Comparison of ENCODE assay signal across 21 cellular contexts in the genomic region with DNA sequence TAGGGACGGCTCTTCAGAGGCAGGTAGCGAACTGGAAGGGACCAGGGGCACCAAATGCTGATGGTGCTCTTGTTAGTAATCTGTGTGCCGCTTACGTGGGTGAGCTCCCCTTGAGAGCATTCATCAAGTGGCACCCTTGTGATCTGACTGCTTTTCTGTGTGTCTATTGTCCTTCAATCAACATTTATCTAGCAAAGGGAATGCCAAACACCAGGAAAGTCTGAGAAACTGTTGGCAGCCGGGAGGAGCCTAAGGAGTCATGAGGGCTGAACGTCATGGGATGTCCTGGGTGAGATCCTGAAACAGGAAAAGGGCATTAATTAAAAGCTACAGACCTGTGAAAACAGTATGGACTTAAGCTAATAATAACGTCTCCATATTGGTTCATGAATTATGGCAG.
DNase-seq lines count a peak whose midpoint lies in the region; ATAC-seq, FAIRE-seq and TF ChIP-seq lines count a peak whose summit lies in the region.
"Had no signal": no experiment of that assay in that cellular context is flagged by ENCODE, and none has a peak within 500 bp of the region (broad histone marks: within the 10 kb centered on the region; RNA-seq: fewer than 3 reads in every experiment).

No MANE protein-coding gene starts in this region.

- no peak for ATAC-seq in A549
- ATAC-seq in GM19395 (IDR thresholded peaks at IDR 0.05; ENCODE audit: unreplicated experiment), result no peak
- no peak for ATAC-seq in HG02852 (IDR thresholded peaks at IDR 0.05; ENCODE audit: unreplicated experiment)
- ATAC-seq: CD8-positive, alpha-beta T cell; GM12878; GM23338 had no signal

- no peak overlapping the region for H4K5ac ChIP-seq in H9 (ENCODE audit: insufficient read length, low read depth, low read length)

- TF ChIP-seq EP300 in A549 (IDR thresholded peaks at IDR 0.05), result no peak

- no peaks in the 10 kb centered on the region for H3K27me3 ChIP-seq in H9 (ENCODE audit: insufficient read depth, low read length)
- no peaks in the 10 kb centered on the region for H3K27me3 ChIP-seq in endodermal cell (ENCODE audit: control insufficient read depth, insufficient read depth, low read length, poor library complexity, severe bottlenecking)
- H3K27me3 ChIP-seq in neural progenitor cell, result no peaks in the 10 kb centered on the region
- H3K27me3 ChIP-seq: BLaER1 had no signal

- H4K20me1 ChIP-seq in H9 (ENCODE audit: control insufficient read depth, insufficient read depth, insufficient read length), result no peaks in the 10 kb centered on the region
- peaks cover 3% of the 10 kb centered on the region for H4K20me1 ChIP-seq in neural progenitor cell (ENCODE audit: low read depth)
- H4K20me1 ChIP-seq: BLaER1 had no signal

- no peaks in the 10 kb centered on the region for H3K36me3 ChIP-seq in endodermal cell (ENCODE audit: control insufficient read depth, insufficient read depth, low read length)
- no peaks in the 10 kb centered on the region for H3K36me3 ChIP-seq in neural progenitor cell
- H3K36me3 ChIP-seq: BLaER1 had no signal

- H3K9ac ChIP-seq in H9 (ENCODE audit: extremely low read depth, insufficient read length, low read length) (no peak overlapping the region), endodermal cell (ENCODE audit: extremely low read depth, low read length, poor library complexity, severe bottlenecking) (no peak overlapping the region), neural progenitor cell (no peak overlapping the region)
- H3K9ac ChIP-seq: BLaER1 had no signal

- H3K79me2 ChIP-seq in H9 (ENCODE audit: insufficient read depth, low read length) (no peaks in the 10 kb centered on the region), neural progenitor cell (ENCODE audit: low read depth) (no peaks in the 10 kb centered on the region)

- H3F3A ChIP-seq in neural progenitor cell (ENCODE audit: low read depth), result peaks cover 15% of the 10 kb centered on the region

- no peak overlapping the region for H2BK120ac ChIP-seq in H9 (ENCODE audit: low read depth, low read length, poor library complexity, severe bottlenecking)

- H3K18ac ChIP-seq in H9 (ENCODE audit: insufficient read length, low read depth, low read length), result no peak overlapping the region

- no peak overlapping the region for H4K91ac ChIP-seq in H9 (ENCODE audit: insufficient read length, low read depth, low read length)

- no peaks in the 10 kb centered on the region for H3K79me1 ChIP-seq in H9 (ENCODE audit: insufficient read depth, low read depth, low read length, poor library complexity, severe bottlenecking)

- H3K4me3 Mint-ChIP-seq in H9 (no peak overlapping the region), endodermal cell (no peak overlapping the region), neural progenitor cell (no peak overlapping the region)
- H3K4me3 Mint-ChIP-seq: B cell; CD4-positive, CD25-positive, alpha-beta regulatory T cell; CD8-positive, alpha-beta T cell; GM23338 had no signal

- H3K4ac ChIP-seq in H9 (ENCODE audit: low read depth, low read length), result no peak overlapping the region

- H2AK5ac ChIP-seq in H9 (ENCODE audit: insufficient read length, low read length), result no peak overlapping the region

- DNase-seq in A549 (ENCODE audit: low read depth in 1 of 2, low spot score in 1 of 2) (no peak), H9 (no peak), endodermal cell (peak; percentile 59), neural progenitor cell (ENCODE audit: low spot score) (no peak)
- DNase-seq in stimulated activated CD4-positive, alpha-beta T cell treated with anti-CD3 and anti-CD28 coated beads, Interleukin-4, amount 100 ng/mL, for 1 hour, result no peak
- DNase-seq: Caco-2; CD4-positive, CD25-positive, alpha-beta regulatory T cell; CD8-positive, alpha-beta T cell; DMS153; EL; GDM1; HCEC 1CT had no signal

- H3K4me1 ChIP-seq in A549 (no peaks in the 10 kb centered on the region), H9 (ENCODE audit: insufficient read depth, low read length) (peaks cover 3% of the 10 kb centered on the region; the same call in 1 of the 2 replicates), endodermal cell (ENCODE audit: control insufficient read depth, insufficient read depth, low read length) (peaks cover 13% of the 10 kb centered on the region), neural progenitor cell (peaks cover 13% of the 10 kb centered on the region)
- H3K4me1 ChIP-seq: BLaER1, Caco-2 had no signal

- TF ChIP-seq RAD21 in A549 (conservative IDR thresholded peaks at IDR 0.05 in 1 of 2, IDR thresholded peaks at IDR 0.05 in 1 of 2), result no peak

- no peak overlapping the region for H2BK12ac ChIP-seq in H9 (ENCODE audit: insufficient read length, low read depth, low read length)

- H3K4me1 Mint-ChIP-seq in H9, result peaks cover 23 to 24% of the 10 kb centered on the region in 2 experiments
- peaks cover 30% of the 10 kb centered on the region for H3K4me1 Mint-ChIP-seq in endodermal cell
- peaks cover 15% of the 10 kb centered on the region for H3K4me1 Mint-ChIP-seq in neural progenitor cell
- H3K4me1 Mint-ChIP-seq: B cell, GM23338 had no signal

- H3K4me3 ChIP-seq in A549, result no peak overlapping the region
- no peak overlapping the region for H3K4me3 ChIP-seq in endodermal cell (ENCODE audit: low read length)
- H3K4me3 ChIP-seq in neural progenitor cell, result no peak overlapping the region
- H3K4me3 ChIP-seq: BLaER1, GM12878, GM23338 had no signal

- H3K27me3 Mint-ChIP-seq in H9 (ENCODE audit: low read depth), result peaks cover 2% of the 10 kb centered on the region; the same call in 1 of the 2 replicates
- no peaks in the 10 kb centered on the region for H3K27me3 Mint-ChIP-seq in endodermal cell (ENCODE audit: insufficient read depth)
- H3K27me3 Mint-ChIP-seq in neural progenitor cell (ENCODE audit: insufficient read depth, low read depth), result peaks cover 6% of the 10 kb centered on the region
- H3K27me3 Mint-ChIP-seq: B cell had no signal

- CTCF ChIA-PET in A549 (lab: Yijun Ruan, JAX), result no interaction called here

- 0 out of 2 replicates have a peak overlapping the region, but pooled peaks have one; percentile 34 for H3K14ac ChIP-seq in H9 (ENCODE audit: insufficient read depth, low read length)

- POLR2A ChIA-PET in A549 (lab: Yijun Ruan, JAX), result no interaction called here

- no peak overlapping the region for H3T11ph ChIP-seq in H9 (ENCODE audit: low read length)

- TF ChIP-seq POLR2A in A549 (IDR thresholded peaks at IDR 0.05; ENCODE audit: low read length), result no peak

- FAIRE-seq in A549 (lab: Jason Lieb, UNC), result no peak
- FAIRE-seq: GM12878, GM19239, H54 had no signal

- peak overlapping the region; percentile 51 for H3K4me2 ChIP-seq in A549
- H3K4me2 ChIP-seq in H9 (ENCODE audit: insufficient read depth, insufficient read length, low read length), result no peak overlapping the region
- peak overlapping the region; percentile 13 for H3K4me2 ChIP-seq in neural progenitor cell
- H3K4me2 ChIP-seq: BLaER1, GM23338 had no signal

- no peak overlapping the region for H3K27ac ChIP-seq in A549
- H3K27ac ChIP-seq in H9 (ENCODE audit: insufficient read length, low read depth, low read length), result no peak overlapping the region
- H3K27ac ChIP-seq in endodermal cell (ENCODE audit: low read depth, low read length), result no peak overlapping the region
- H3K27ac ChIP-seq in neural progenitor cell, result no peak overlapping the region
- H3K27ac ChIP-seq: BLaER1, C4-2B had no signal

- H3K23ac ChIP-seq in H9 (ENCODE audit: insufficient read length, low read depth, low read length), result no peak overlapping the region

- H2BK20ac ChIP-seq in H9 (ENCODE audit: low read depth, low read length, poor library complexity, severe bottlenecking), result no peak overlapping the region

- H4K8ac ChIP-seq in H9 (replicated peaks; ENCODE audit: insufficient read length, low read depth, low read length), result no peak overlapping the region

- no peak overlapping the region for H2BK15ac ChIP-seq in H9 (ENCODE audit: low read depth, low read length)

- H3K36me3 Mint-ChIP-seq in H9 (ENCODE audit: insufficient read depth in 1 of 3, low read depth in 3 of 3), result no peaks in the 10 kb centered on the region
- no peaks in the 10 kb centered on the region for H3K36me3 Mint-ChIP-seq in endodermal cell (ENCODE audit: low read depth)
- H3K36me3 Mint-ChIP-seq in neural progenitor cell, result no peaks in the 10 kb centered on the region
- H3K36me3 Mint-ChIP-seq: CD4-positive, CD25-positive, alpha-beta regulatory T cell; CD8-positive, alpha-beta T cell had no signal

- 9% methylated on average over 7 of the region's 7 CpGs for WGBS in A549 (ENCODE audit: missing lambda C conversion rate)
- no CpG with 5 or more reads among the region's 7 CpGs for WGBS in H9 (ENCODE audit: extremely low coverage, insufficient read length, low lambda C conversion rate)
- 78 to 84% methylated on average over 6 to 7 of the region's 7 CpGs for WGBS in endodermal cell (ENCODE audit: insufficient coverage in 1 of 2, insufficient read length in 1 of 2), 2 experiments

- peaks cover 0 to 2% of the 10 kb centered on the region in 2 experiments; a peak in 1 of 5 replicates for H3K9me3 Mint-ChIP-seq in H9
- peaks cover 1% of the 10 kb centered on the region for H3K9me3 Mint-ChIP-seq in endodermal cell
- peaks cover 6% of the 10 kb centered on the region for H3K9me3 Mint-ChIP-seq in neural progenitor cell

- no peak overlapping the region for H2BK5ac ChIP-seq in H9 (ENCODE audit: insufficient read length, low read length)

- no peak overlapping the region for H2AFZ ChIP-seq in H9 (ENCODE audit: low read length)
- no peak overlapping the region for H2AFZ ChIP-seq in neural progenitor cell (replicated peaks)
- H2AFZ ChIP-seq: GM23338 had no signal

- H3K27ac Mint-ChIP-seq in H9 (no peak overlapping the region), endodermal cell (peak overlapping the region; percentile 73), neural progenitor cell (peak overlapping the region; percentile 22)
- H3K27ac Mint-ChIP-seq: B cell; CD4-positive, CD25-positive, alpha-beta regulatory T cell; CD8-positive, alpha-beta T cell; GM23338 had no signal

- no peak overlapping the region for H3K56ac ChIP-seq in H9 (ENCODE audit: insufficient read length, low read depth, low read length)

- no peaks in the 10 kb centered on the region; the same call in 2 of the 3 replicates for H3K9me3 ChIP-seq in A549
- no peaks in the 10 kb centered on the region for H3K9me3 ChIP-seq in H9 (ENCODE audit: control insufficient read depth, low read depth, low read length)
- no peaks in the 10 kb centered on the region for H3K9me3 ChIP-seq in endodermal cell (ENCODE audit: control insufficient read depth, low read length)
- no peaks in the 10 kb centered on the region for H3K9me3 ChIP-seq in neural progenitor cell (ENCODE audit: low read depth)
- H3K9me3 ChIP-seq: BLaER1 had no signal

- TF ChIP-seq CTCF in A549 (IDR thresholded peaks at IDR 0.05), result no peak
- TF ChIP-seq CTCF in H9 (conservative IDR thresholded peaks at IDR 0.05), result no peak
- no peak for TF ChIP-seq CTCF in endodermal cell (conservative IDR thresholded peaks at IDR 0.05)
- TF ChIP-seq CTCF in neural progenitor cell (IDR thresholded peaks at IDR 0.05), result no peak

- no peaks in the 10 kb centered on the region for H3K23me2 ChIP-seq in H9 (ENCODE audit: insufficient read length, low read depth, low read length, poor library complexity, severe bottlenecking)

TF ChIP-seq in A549, 52 proteins besides CTCF, POLR2A, EP300 and RAD21 (continues in another document):
- no peak for TF ChIP-seq JUNB (IDR thresholded peaks at IDR 0.05)
- no peak for TF ChIP-seq FOXS1 (CRISPR knock-in tag; IDR thresholded peaks at IDR 0.05)

Comparison
In these comparisons a context has a peak if more than half of its experiments do, and no peak if none do; other contexts are left out.
1. H3K27ac Mint-ChIP-seq: peak in endodermal cell (single experiment) and neural progenitor cell (single experiment); none in H9 (0 of 3).